In the genomic region with DNA sequence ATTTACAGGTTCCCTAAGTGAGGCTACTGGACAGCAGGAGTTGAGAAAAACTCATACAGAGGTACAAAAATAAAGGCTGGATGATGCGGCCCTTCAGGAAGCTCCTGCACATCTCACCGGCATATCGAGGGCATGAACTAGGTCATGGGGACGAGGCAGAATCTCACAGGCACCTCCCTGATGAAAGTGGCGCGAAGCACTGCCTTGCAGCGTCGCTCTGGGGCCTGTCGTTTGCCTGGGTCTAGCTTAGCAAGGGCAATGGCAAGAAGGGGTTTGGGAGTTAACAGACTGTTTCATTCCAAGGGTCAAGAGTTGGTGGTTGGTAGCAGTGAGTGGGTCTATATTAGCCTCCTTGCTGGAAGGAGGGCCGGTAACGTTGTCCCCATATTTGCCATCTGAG, we compare ENCODE assay signal across 22 cellular contexts.
DNase-seq lines count a peak whose midpoint lies in the region; ATAC-seq and TF ChIP-seq lines count a peak whose summit lies in the region.
"Had no signal": no experiment of that assay in that cellular context is flagged by ENCODE, and none has a peak within 500 bp of the region (broad histone marks: within the 10 kb centered on the region; RNA-seq: fewer than 3 reads in every experiment).

No MANE protein-coding gene starts in this region.

- no peak overlapping the region for H3K4ac ChIP-seq in IMR-90 (ENCODE audit: low read depth, low read length)

- no TSS peak for BruUV-seq in IMR-90 (replicated peaks; lab: Mats Ljungman, UMichigan)

- H2AFZ ChIP-seq in IMR-90 (replicated peaks; ENCODE audit: low read length, poor library complexity), result no peak overlapping the region

- H3K14ac ChIP-seq in IMR-90 (replicated peaks; ENCODE audit: low read depth, low read length), result no peak overlapping the region

- peak overlapping the region; percentile 9 for H2AK9ac ChIP-seq in IMR-90 (replicated peaks; ENCODE audit: low read depth, low read length, poor library complexity)

- H3K4me1 Mint-ChIP-seq in type B pancreatic cell (ENCODE audit: unreplicated experiment), result peaks cover 51% of the 10 kb centered on the region

- TF ChIP-seq RAD21 in IMR-90 (IDR thresholded peaks at IDR 0.05; ENCODE audit: low read length), result no peak

- H3K27ac Mint-ChIP-seq in type B pancreatic cell, result peak overlapping the region; percentile 52
- H3K27ac Mint-ChIP-seq: CD4-positive, alpha-beta T cell had no signal

- H3K36me3 ChIP-seq in IMR-90 (ENCODE audit: control insufficient read depth, insufficient read depth, low read length), result no peaks in the 10 kb centered on the region
- H3K36me3 ChIP-seq: BLaER1 treated with 17β-estradiol and CSF1 and Interleukin-3, amounts not matched to agents 10 nM and 100 nM; SJCRH30 had no signal

- no peak overlapping the region for H3K56ac ChIP-seq in IMR-90 (ENCODE audit: extremely low read depth, insufficient read depth, low read length)

- no peak overlapping the region for H3K23ac ChIP-seq in IMR-90 (ENCODE audit: low read depth, low read length)

- no peak overlapping the region for H2BK20ac ChIP-seq in IMR-90 (ENCODE audit: low read depth, low read length)

- H4K8ac ChIP-seq in IMR-90 (ENCODE audit: low read depth in 2 of 2, low read length in 2 of 2), result no peak overlapping the region

- H2BK15ac ChIP-seq in IMR-90 (ENCODE audit: low read depth, low read length), result no peak overlapping the region

- intact Hi-C loops in IMR-90 (cut with micrococcal nuclease), result no loop called here

- H4K5ac ChIP-seq in IMR-90 (ENCODE audit: low read depth, low read length), result no peak overlapping the region

- no peaks in the 10 kb centered on the region for H4K20me1 ChIP-seq in IMR-90 (ENCODE audit: insufficient read depth, low read length)
- H4K20me1 ChIP-seq: BLaER1 treated with 17β-estradiol and CSF1 and Interleukin-3, amounts not matched to agents 10 nM and 100 nM had no signal

- H2AK5ac ChIP-seq in IMR-90 (ENCODE audit: low read depth, low read length), result peak overlapping the region; percentile 30; the same call in 1 of the 2 replicates

- no peak overlapping the region for H3K4me3 ChIP-seq in IMR-90 (ENCODE audit: insufficient read depth, low read depth, low read length)
- H3K4me3 ChIP-seq: A549; BLaER1 treated with 17β-estradiol and CSF1 and Interleukin-3, amounts not matched to agents 10 nM and 100 nM; SJCRH30 had no signal

- no peaks in the 10 kb centered on the region for H3K36me3 Mint-ChIP-seq in type B pancreatic cell

- H3K27me3 Mint-ChIP-seq in type B pancreatic cell, result no peaks in the 10 kb centered on the region
- H3K27me3 Mint-ChIP-seq: CD4-positive, alpha-beta T cell had no signal

- H3K9me1 ChIP-seq in IMR-90 (ENCODE audit: insufficient read depth, low read length), result peaks cover 7% of the 10 kb centered on the region; the same call in 1 of the 2 replicates

- DNase-seq in IMR-90, result no peak
- DNase-seq in left lobe of liver (ENCODE audit: low spot score), result peak; percentile 40
- peak; percentile 65 for DNase-seq in mesenteric fat pad (ENCODE audit: low spot score)
- no peak for DNase-seq in type B pancreatic cell (ENCODE audit: extremely low spot score, unreplicated experiment)
- no peak for DNase-seq in NCI-H2029 treated with DMSO at 0.1 percent for 48 hours (lab: John Stamatoyannopoulos, UW)
- DNase-seq: AML-193; CD4-positive, alpha-beta T cell; DMS53; KBM-7; MV-4-11; NCI-H1105; NCI-H1436 treated with DMSO at 0.1 percent for 48 hours; NCI-H2029; NCI-H446 treated with DMSO at 0.1 percent for 48 hours; NCI-H526; PC-3; SJCRH30 had no signal

- no peak overlapping the region for H3K9ac ChIP-seq in IMR-90 (ENCODE audit: low read depth, low read length)
- H3K9ac ChIP-seq: BLaER1 treated with 17β-estradiol and CSF1 and Interleukin-3, amounts not matched to agents 10 nM and 100 nM had no signal

- CTCF ChIA-PET in IMR-90 (lab: Yijun Ruan, JAX), result no interaction called here

- H3K18ac ChIP-seq in IMR-90 (ENCODE audit: low read depth, low read length), result no peak overlapping the region

- peak overlapping the region; percentile 5; the same call in 1 of the 2 replicates for H4K91ac ChIP-seq in IMR-90 (ENCODE audit: insufficient read depth, low read depth, low read length)

- dilution Hi-C loops in IMR-90 (cut with HindIII; ENCODE audit: low sequenced_read_pairs, unreplicated experiment), result no loop called here

- POLR2A ChIA-PET in IMR-90 (lab: Charles Lee; ENCODE audit: unreplicated experiment), result no interaction called here

- no peak overlapping the region for H3K27ac ChIP-seq in IMR-90 (ENCODE audit: insufficient read depth, low read length)
- H3K27ac ChIP-seq: BLaER1 treated with 17β-estradiol and CSF1 and Interleukin-3, amounts not matched to agents 10 nM and 100 nM; SJCRH30 had no signal

- H2BK5ac ChIP-seq in IMR-90 (ENCODE audit: low read depth, low read length, poor library complexity, severe bottlenecking), result no peak overlapping the region

- H3K4me1 ChIP-seq in IMR-90 (ENCODE audit: control insufficient read depth, insufficient read depth, low read length), result peaks cover 2% of the 10 kb centered on the region; the same call in 1 of the 2 replicates

- no peaks in the 10 kb centered on the region for H3K9me3 ChIP-seq in IMR-90 (ENCODE audit: control insufficient read depth, insufficient read depth, low read length)
- H3K9me3 ChIP-seq: A549, SJCRH30 had no signal

- H3K4me3 Mint-ChIP-seq in type B pancreatic cell, result no peak overlapping the region
- H3K4me3 Mint-ChIP-seq: CD4-positive, alpha-beta T cell had no signal

- TF ChIP-seq CTCF in IMR-90 (conservative IDR thresholded peaks at IDR 0.05; ENCODE audit: low read depth, low read length), result no peak
- TF ChIP-seq CTCF in type B pancreatic cell (conservative IDR thresholded peaks at IDR 0.05), result no peak

- H3K4me2 ChIP-seq in IMR-90 (ENCODE audit: low read depth, low read length), result no peak overlapping the region
- H3K4me2 ChIP-seq: A549; BLaER1 treated with 17β-estradiol and CSF1 and Interleukin-3, amounts not matched to agents 10 nM and 100 nM had no signal

- peaks cover 4% of the 10 kb centered on the region for H3K9me3 Mint-ChIP-seq in type B pancreatic cell
- H3K9me3 Mint-ChIP-seq: CD4-positive, alpha-beta T cell had no signal

- H3K27me3 ChIP-seq in IMR-90 (ENCODE audit: control insufficient read depth, insufficient read depth, low read length), result no peaks in the 10 kb centered on the region
- H3K27me3 ChIP-seq: BLaER1 treated with 17β-estradiol and CSF1 and Interleukin-3, amounts not matched to agents 10 nM and 100 nM; SJCRH30 had no signal

- H2BK120ac ChIP-seq in IMR-90 (ENCODE audit: low read depth, low read length), result no peak overlapping the region

- no peak for TF ChIP-seq POLR2A in IMR-90 (IDR thresholded peaks at IDR 0.05; ENCODE audit: low read depth, low read length)

- in situ Hi-C loops in IMR-90 (cut with MboI; ENCODE audit: low sequenced_read_pairs), result no loop called here

- no peaks in the 10 kb centered on the region for H3K79me1 ChIP-seq in IMR-90 (ENCODE audit: low read depth in 1 of 2, low read length in 2 of 2)

- whole genome bisulfite sequencing in IMR-90 (ENCODE audit: extremely low coverage in 2 of 2, insufficient read length in 1 of 2), 2 experiments, result 90% methylated on average over 5 of the region's 11 CpGs; no CpG with 5 or more reads in 1 of the 2 experiments

- no peak for ATAC-seq in IMR-90 (ENCODE audit: low read depth)
- ATAC-seq in left lobe of liver, result no peak
- ATAC-seq in HG02798 (IDR thresholded peaks at IDR 0.05; ENCODE audit: poor library complexity, unreplicated experiment), result no peak
- ATAC-seq in GM21737 (IDR thresholded peaks at IDR 0.05; ENCODE audit: unreplicated experiment), result no peak
- ATAC-seq: A549, PC-3, Right ventricle myocardium inferior had no signal

TF ChIP-seq in IMR-90, 13 proteins besides CTCF, POLR2A, EP300 and RAD21:
- TF ChIP-seq MXI1 (IDR thresholded peaks at IDR 0.05; ENCODE audit: borderline replicate concordance, low read depth, low read length), result no peak
- TF ChIP-seq SMC3 (IDR thresholded peaks at IDR 0.05; ENCODE audit: low read depth, low read length), result no peak
- TF ChIP-seq RCOR1 (IDR thresholded peaks at IDR 0.05; ENCODE audit: insufficient replicate concordance, low read length), result no peak
- TF ChIP-seq FOS (IDR thresholded peaks at IDR 0.05; ENCODE audit: low read depth, low read length), result no peak
- TF ChIP-seq MAZ (IDR thresholded peaks at IDR 0.05; ENCODE audit: borderline replicate concordance, low read depth, low read length), result no peak
- TF ChIP-seq, protein P1, sequence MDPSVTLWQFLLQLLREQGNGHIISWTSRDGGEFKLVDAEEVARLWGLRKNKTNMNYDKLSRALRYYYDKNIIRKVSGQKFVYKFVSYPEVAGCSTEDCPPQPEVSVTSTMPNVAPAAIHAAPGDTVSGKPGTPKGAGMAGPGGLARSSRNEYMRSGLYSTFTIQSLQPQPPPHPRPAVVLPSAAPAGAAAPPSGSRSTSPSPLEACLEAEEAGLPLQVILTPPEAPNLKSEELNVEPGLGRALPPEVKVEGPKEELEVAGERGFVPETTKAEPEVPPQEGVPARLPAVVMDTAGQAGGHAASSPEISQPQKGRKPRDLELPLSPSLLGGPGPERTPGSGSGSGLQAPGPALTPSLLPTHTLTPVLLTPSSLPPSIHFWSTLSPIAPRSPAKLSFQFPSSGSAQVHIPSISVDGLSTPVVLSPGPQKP (IDR thresholded peaks at IDR 0.05; ENCODE audit: borderline replicate concordance, low read depth, low read length), result no peak
- no peak for TF ChIP-seq MAFK (IDR thresholded peaks at IDR 0.05; ENCODE audit: low read depth, low read length)
- TF ChIP-seq RFX5 (IDR thresholded peaks at IDR 0.05; ENCODE audit: low read depth, low read length), result no peak
- no peak for TF ChIP-seq NFE2L2 (IDR thresholded peaks at IDR 0.05; ENCODE audit: low read depth, low read length)

Comparison
In these comparisons a context has a peak if more than half of its experiments do, and no peak if none do; other contexts are left out.
1. DNase-seq: peak in left lobe of liver (single experiment) and mesenteric fat pad (single experiment); none in IMR-90 (single experiment), type B pancreatic cell (single experiment) and NCI-H2029 treated with DMSO at 0.1 percent for 48 hours (single experiment).